ENCODE assay signal across 2 cellular contexts in the genomic region with DNA sequence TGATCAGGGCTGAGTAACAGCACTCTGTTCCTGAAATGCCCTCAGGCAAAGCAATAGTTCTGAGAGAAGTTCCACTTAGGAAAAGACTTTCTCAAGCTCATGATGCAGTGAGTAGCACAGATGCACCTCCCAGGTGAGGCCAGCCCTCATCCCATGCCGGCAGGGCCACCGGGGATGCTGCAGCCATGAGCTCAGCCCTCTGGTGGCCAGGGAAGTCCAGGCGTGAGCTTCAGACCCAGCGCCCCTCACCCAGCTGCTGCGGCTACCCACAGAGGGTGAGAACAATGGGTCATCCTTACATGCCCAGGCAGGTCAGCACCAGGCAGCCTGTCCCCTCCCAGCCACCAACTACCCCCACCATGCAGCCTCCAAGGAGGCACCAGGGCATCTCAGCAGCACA.
A peak's percentile ranks its signal among the peaks of the same experiment; 100 is the strongest.
TF ChIP-seq lines count a peak whose summit lies in the region.

No MANE protein-coding gene starts in this region.

TF ChIP-seq in HCT116, 20 proteins besides CTCF, POLR2A, EP300 and RAD21:
- TF ChIP-seq CEBPB (IDR thresholded peaks at IDR 0.05; ENCODE audit: low read depth) (no peak), SP1 (IDR thresholded peaks at IDR 0.05; ENCODE audit: low read depth) (no peak), POLR2AphosphoS5 (IDR thresholded peaks at IDR 0.05; ENCODE audit: low read depth, low read length) (no peak), EZH2phosphoT487 (IDR thresholded peaks at IDR 0.05; ENCODE audit: borderline replicate concordance) (no peak), FOSL1 (IDR thresholded peaks at IDR 0.05; ENCODE audit: low read depth) (no peak), JUND (IDR thresholded peaks at IDR 0.05) (no peak), SIN3A (IDR thresholded peaks at IDR 0.05; ENCODE audit: low read depth) (no peak)
- TF ChIP-seq, protein P1, sequence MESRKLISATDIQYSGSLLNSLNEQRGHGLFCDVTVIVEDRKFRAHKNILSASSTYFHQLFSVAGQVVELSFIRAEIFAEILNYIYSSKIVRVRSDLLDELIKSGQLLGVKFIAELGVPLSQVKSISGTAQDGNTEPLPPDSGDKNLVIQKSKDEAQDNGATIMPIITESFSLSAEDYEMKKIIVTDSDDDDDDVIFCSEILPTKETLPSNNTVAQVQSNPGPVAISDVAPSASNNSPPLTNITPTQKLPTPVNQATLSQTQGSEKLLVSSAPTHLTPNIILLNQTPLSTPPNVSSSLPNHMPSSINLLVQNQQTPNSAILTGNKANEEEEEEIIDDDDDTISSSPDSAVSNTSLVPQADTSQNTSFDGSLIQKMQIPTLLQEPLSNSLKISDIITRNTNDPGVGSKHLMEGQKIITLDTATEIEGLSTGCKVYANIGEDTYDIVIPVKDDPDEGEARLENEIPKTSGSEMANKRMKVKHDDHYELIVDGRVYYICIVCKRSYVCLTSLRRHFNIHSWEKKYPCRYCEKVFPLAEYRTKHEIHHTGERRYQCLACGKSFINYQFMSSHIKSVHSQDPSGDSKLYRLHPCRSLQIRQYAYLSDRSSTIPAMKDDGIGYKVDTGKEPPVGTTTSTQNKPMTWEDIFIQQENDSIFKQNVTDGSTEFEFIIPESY (IDR thresholded peaks at IDR 0.05; ENCODE audit: extremely low read depth, insufficient replicate concordance, low read length), result no peak
- TF ChIP-seq, protein P2, sequence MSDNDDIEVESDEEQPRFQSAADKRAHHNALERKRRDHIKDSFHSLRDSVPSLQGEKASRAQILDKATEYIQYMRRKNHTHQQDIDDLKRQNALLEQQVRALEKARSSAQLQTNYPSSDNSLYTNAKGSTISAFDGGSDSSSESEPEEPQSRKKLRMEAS (IDR thresholded peaks at IDR 0.05), result no peak
- TF ChIP-seq, protein P3, sequence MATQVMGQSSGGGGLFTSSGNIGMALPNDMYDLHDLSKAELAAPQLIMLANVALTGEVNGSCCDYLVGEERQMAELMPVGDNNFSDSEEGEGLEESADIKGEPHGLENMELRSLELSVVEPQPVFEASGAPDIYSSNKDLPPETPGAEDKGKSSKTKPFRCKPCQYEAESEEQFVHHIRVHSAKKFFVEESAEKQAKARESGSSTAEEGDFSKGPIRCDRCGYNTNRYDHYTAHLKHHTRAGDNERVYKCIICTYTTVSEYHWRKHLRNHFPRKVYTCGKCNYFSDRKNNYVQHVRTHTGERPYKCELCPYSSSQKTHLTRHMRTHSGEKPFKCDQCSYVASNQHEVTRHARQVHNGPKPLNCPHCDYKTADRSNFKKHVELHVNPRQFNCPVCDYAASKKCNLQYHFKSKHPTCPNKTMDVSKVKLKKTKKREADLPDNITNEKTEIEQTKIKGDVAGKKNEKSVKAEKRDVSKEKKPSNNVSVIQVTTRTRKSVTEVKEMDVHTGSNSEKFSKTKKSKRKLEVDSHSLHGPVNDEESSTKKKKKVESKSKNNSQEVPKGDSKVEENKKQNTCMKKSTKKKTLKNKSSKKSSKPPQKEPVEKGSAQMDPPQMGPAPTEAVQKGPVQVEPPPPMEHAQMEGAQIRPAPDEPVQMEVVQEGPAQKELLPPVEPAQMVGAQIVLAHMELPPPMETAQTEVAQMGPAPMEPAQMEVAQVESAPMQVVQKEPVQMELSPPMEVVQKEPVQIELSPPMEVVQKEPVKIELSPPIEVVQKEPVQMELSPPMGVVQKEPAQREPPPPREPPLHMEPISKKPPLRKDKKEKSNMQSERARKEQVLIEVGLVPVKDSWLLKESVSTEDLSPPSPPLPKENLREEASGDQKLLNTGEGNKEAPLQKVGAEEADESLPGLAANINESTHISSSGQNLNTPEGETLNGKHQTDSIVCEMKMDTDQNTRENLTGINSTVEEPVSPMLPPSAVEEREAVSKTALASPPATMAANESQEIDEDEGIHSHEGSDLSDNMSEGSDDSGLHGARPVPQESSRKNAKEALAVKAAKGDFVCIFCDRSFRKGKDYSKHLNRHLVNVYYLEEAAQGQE (IDR thresholded peaks at IDR 0.05; ENCODE audit: low read depth), result no peak
- TF ChIP-seq, protein P4, sequence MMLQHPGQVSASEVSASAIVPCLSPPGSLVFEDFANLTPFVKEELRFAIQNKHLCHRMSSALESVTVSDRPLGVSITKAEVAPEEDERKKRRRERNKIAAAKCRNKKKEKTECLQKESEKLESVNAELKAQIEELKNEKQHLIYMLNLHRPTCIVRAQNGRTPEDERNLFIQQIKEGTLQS (IDR thresholded peaks at IDR 0.05), result no peak

TF ChIP-seq in WTC11, 78 proteins besides CTCF, POLR2A, EP300 and RAD21:
- TF ChIP-seq, protein P5, sequence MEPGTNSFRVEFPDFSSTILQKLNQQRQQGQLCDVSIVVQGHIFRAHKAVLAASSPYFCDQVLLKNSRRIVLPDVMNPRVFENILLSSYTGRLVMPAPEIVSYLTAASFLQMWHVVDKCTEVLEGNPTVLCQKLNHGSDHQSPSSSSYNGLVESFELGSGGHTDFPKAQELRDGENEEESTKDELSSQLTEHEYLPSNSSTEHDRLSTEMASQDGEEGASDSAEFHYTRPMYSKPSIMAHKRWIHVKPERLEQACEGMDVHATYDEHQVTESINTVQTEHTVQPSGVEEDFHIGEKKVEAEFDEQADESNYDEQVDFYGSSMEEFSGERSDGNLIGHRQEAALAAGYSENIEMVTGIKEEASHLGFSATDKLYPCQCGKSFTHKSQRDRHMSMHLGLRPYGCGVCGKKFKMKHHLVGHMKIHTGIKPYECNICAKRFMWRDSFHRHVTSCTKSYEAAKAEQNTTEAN (CRISPR knock-in tag; IDR thresholded peaks at IDR 0.05), result no peak
- 0 out of 2 replicates have a peak, but pooled peaks have one; percentile 14 for TF ChIP-seq FOXP1 (CRISPR knock-in tag; IDR thresholded peaks at IDR 0.05; ENCODE audit: borderline replicate concordance)
